Comparison of ENCODE assay signal across 8 cellular contexts in the genomic region with DNA sequence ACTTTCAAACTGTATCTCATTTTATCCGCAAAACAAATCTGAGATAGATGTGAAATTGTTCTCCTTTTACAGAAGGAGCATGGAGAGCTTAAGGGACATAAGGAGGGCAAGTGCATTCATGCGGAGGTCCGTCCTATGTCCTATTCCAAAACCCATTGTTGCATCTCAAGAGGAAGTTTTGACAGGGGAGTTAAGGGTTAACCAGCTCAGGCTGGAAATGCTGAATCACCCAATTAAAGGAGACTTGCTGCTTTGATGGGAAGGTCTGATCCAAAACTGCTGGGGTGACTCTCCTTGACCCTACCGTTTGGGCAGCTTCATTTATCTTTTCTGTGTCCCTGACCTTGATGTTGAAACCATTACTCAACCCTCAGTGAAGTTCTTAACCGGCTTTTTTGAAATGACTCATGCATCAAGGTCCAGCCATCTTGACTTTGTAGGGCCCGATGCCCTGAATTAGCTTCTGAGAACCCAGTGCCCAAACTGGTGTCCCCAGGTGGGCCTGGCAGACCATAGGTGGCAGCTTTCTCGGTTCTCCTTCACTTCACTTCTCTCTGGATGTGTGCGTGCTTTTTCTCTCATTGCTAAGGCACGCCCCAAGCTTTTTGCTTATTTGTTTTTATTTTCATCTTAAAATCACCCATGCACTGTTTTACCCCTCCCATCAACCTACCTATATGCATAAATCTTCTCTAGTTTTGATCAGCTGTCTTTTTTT. TPM values are rescaled to one million over a fixed set of nuclear protein-coding genes. Genes with fewer than 3 reads are reported as not detected.
DNase-seq lines count a peak whose midpoint lies in the region; ATAC-seq, FAIRE-seq and TF ChIP-seq lines count a peak whose summit lies in the region.

No MANE protein-coding gene starts in this region.

- peak; percentile 88 for ATAC-seq in GM19463 (IDR thresholded peaks at IDR 0.05; ENCODE audit: unreplicated experiment)
- ATAC-seq in IMR-90 (ENCODE audit: low read depth) = peak; percentile 64
- ATAC-seq in GM12878 = peak; percentile 73

- peak overlapping the region; percentile 88 for H3K18ac ChIP-seq in IMR-90 (ENCODE audit: low read depth, low read length)

- peaks cover 10% of the 10 kb centered on the region for H3K9me1 ChIP-seq in IMR-90 (ENCODE audit: insufficient read depth, low read length)

- SMC1A ChIA-PET in GM12878 (lab: Charles Lee; ENCODE audit: uncharacterized antibody, unreplicated experiment) = interaction anchor here (0.5 to 1.2 kb wide), 3 partner anchors 8 to 336 kb away, joined by 3 to 5 read pairs (median 3); no protein-coding TSS in a partner anchor

- H2AFZ ChIP-seq in IMR-90 (replicated peaks; ENCODE audit: low read length, poor library complexity) (peak overlapping the region; percentile 86), GM12878 (ENCODE audit: control insufficient read depth, low read depth, low read length) (peak overlapping the region; percentile 15)

- RAD21 ChIA-PET in GM12878 (lab: Charles Lee; ENCODE audit: unreplicated experiment) = no interaction called here

- peak overlapping the region in 1 of 2 experiments; percentile 93; a peak in 3 of 4 replicates for H4K8ac ChIP-seq in IMR-90 (ENCODE audit: low read depth in 2 of 2, low read length in 2 of 2)

- H3K79me1 ChIP-seq in IMR-90 (ENCODE audit: low read depth in 1 of 2, low read length in 2 of 2) = no peaks in the 10 kb centered on the region

- H4K5ac ChIP-seq in IMR-90 (ENCODE audit: low read depth, low read length) = peak overlapping the region; percentile 93

- H3K79me2 ChIP-seq in GM12878 (ENCODE audit: control insufficient read depth, insufficient read depth, low read length) = no peaks in the 10 kb centered on the region

- TF ChIP-seq EP300 in GM12878 (IDR thresholded peaks at IDR 0.05; ENCODE audit: borderline replicate concordance in 1 of 2, control insufficient read depth in 1 of 2, low read depth in 2 of 2, low read length in 2 of 2) = no peak

- H3K27ac ChIP-seq in A673 (ENCODE audit: low read depth, low read length, poor library complexity, severe bottlenecking) (peak overlapping the region; percentile 72), IMR-90 (ENCODE audit: insufficient read depth, low read length) (peak overlapping the region; percentile 69; the same call in 1 of the 2 replicates), GM12878 (ENCODE audit: control insufficient read depth, insufficient read depth) (no peak overlapping the region)

- H2AK5ac ChIP-seq in IMR-90 (ENCODE audit: low read depth, low read length) = peak overlapping the region; percentile 87

- peak overlapping the region; percentile 87 for H2AK9ac ChIP-seq in IMR-90 (replicated peaks; ENCODE audit: low read depth, low read length, poor library complexity)

- no peak for FAIRE-seq in GM12878 (lab: Jason Lieb, UNC)

- CTCF ChIA-PET in A673 (lab: Charles Lee) (no interaction called here), IMR-90 (lab: Yijun Ruan, JAX) (no interaction called here), GM12878 (lab: Yijun Ruan, JAX) (no interaction called here)

- no peak for TF ChIP-seq POLR2A in IMR-90 (IDR thresholded peaks at IDR 0.05; ENCODE audit: low read depth, low read length)
- TF ChIP-seq POLR2A in GM12878 (IDR thresholded peaks at IDR 0.05; ENCODE audit: low read depth, low read length) = no peak

- H2BK120ac ChIP-seq in IMR-90 (ENCODE audit: low read depth, low read length) = peak overlapping the region; percentile 94

- dilution Hi-C loops in IMR-90 (cut with HindIII; ENCODE audit: low sequenced_read_pairs, unreplicated experiment) = no loop called here

- no peaks in the 10 kb centered on the region for H3K27me3 ChIP-seq in A673 (replicated peaks; ENCODE audit: insufficient read depth, low read depth, low read length, poor library complexity)
- no peaks in the 10 kb centered on the region for H3K27me3 ChIP-seq in IMR-90 (ENCODE audit: control insufficient read depth, insufficient read depth, low read length)
- no peaks in the 10 kb centered on the region for H3K27me3 ChIP-seq in GM12878 (replicated peaks in 1 of 2; ENCODE audit: control insufficient read depth in 2 of 2, insufficient read depth in 2 of 2, low read length in 1 of 2)

- POLR2A ChIA-PET in A673 (lab: Charles Lee; ENCODE audit: low non-redundant PET) (no interaction called here), IMR-90 (lab: Charles Lee; ENCODE audit: unreplicated experiment) (interaction anchor here (1.3 kb wide), 1 partner anchor 44 kb away, joined by 5 read pairs; a partner anchor contains a TSS), GM12878 (lab: Charles Lee) (interaction anchor here (0.6 to 0.8 kb wide), 2 partner anchors 257 to 551 kb away, joined by 3 to 4 read pairs; no protein-coding TSS in a partner anchor)

- H4K91ac ChIP-seq in IMR-90 (ENCODE audit: insufficient read depth, low read depth, low read length) = peak overlapping the region; percentile 71

- peak overlapping the region; percentile 95 for H2BK20ac ChIP-seq in IMR-90 (ENCODE audit: low read depth, low read length)

- no peak overlapping the region for H3K4me3 ChIP-seq in A673 (ENCODE audit: low read depth, low read length, poor library complexity, severe bottlenecking)
- no peak overlapping the region for H3K4me3 ChIP-seq in IMR-90 (ENCODE audit: insufficient read depth, low read depth, low read length)
- no peak overlapping the region for H3K4me3 ChIP-seq in GM12878

- TF ChIP-seq RAD21 in IMR-90 (IDR thresholded peaks at IDR 0.05; ENCODE audit: low read length) = no peak
- TF ChIP-seq RAD21 in GM12878 (IDR thresholded peaks at IDR 0.05; ENCODE audit: insufficient read depth, low read depth, low read length) = no peak

- H3K27ac Mint-ChIP-seq in nephron progenitor cell = peak overlapping the region; percentile 47

- H3K4me1 ChIP-seq in A673 (ENCODE audit: insufficient read depth, low read length, poor library complexity, severe bottlenecking) (peaks cover 23% of the 10 kb centered on the region), IMR-90 (ENCODE audit: control insufficient read depth, insufficient read depth, low read length) (peaks cover 15% of the 10 kb centered on the region), GM12878 (ENCODE audit: control insufficient read depth, insufficient read depth, low read length) (peaks cover 11% of the 10 kb centered on the region)

- H3K56ac ChIP-seq in IMR-90 (ENCODE audit: extremely low read depth, insufficient read depth, low read length) = peak overlapping the region; percentile 65; the same call in 1 of the 2 replicates

- H3K9ac ChIP-seq in IMR-90 (ENCODE audit: low read depth, low read length) (no peak overlapping the region), GM12878 (ENCODE audit: control insufficient read depth, insufficient read depth, low read length) (no peak overlapping the region)

- WGBS in IMR-90 (ENCODE audit: extremely low coverage in 2 of 2, insufficient read length in 1 of 2), 2 experiments = 13% methylated on average over 4 of the region's 9 CpGs; no CpG with 5 or more reads in 1 of the 2 experiments
- 13% methylated on average over 9 of the region's 9 CpGs for WGBS in GM12878 (ENCODE audit: insufficient coverage, insufficient replicate concordance, low lambda C conversion rate, missing lambda C conversion rate)

- H3K4me1 Mint-ChIP-seq in nephron progenitor cell = peaks cover 32% of the 10 kb centered on the region

- intact Hi-C loops in A673 (cut with micrococcal nuclease; ENCODE audit: unreplicated experiment) = no loop called here
- intact Hi-C loops in IMR-90 (cut with micrococcal nuclease) = loop anchor here (10.0 kb wide), 1 partner anchor 65 kb away; no protein-coding TSS in a partner anchor
- intact Hi-C loops in GM12878 (cut with micrococcal nuclease; ENCODE audit: unreplicated experiment) = loop anchor here (10.0 kb wide), 1 partner anchor 75 kb away; no protein-coding TSS in a partner anchor

- TF ChIP-seq CTCF in A673 (conservative IDR thresholded peaks at IDR 0.05; ENCODE audit: low read depth, low read length) (no peak), IMR-90 (conservative IDR thresholded peaks at IDR 0.05; ENCODE audit: low read depth, low read length) (no peak), GM12878 (IDR thresholded peaks at IDR 0.05 in 2 of 3, conservative IDR thresholded peaks at IDR 0.05 in 1 of 3; ENCODE audit: control insufficient read depth in 2 of 3, extremely low read depth in 1 of 3, insufficient read depth in 1 of 3, low read depth in 3 of 3, low read length in 3 of 3) (no peak), nephron progenitor cell (IDR thresholded peaks at IDR 0.05) (no peak)

- in situ Hi-C loops in IMR-90 (cut with MboI; ENCODE audit: low sequenced_read_pairs) = no loop called here
- in situ Hi-C loops in GM12878 (cut with MboI) = no loop called here

- no peaks in the 10 kb centered on the region for H4K20me1 ChIP-seq in IMR-90 (ENCODE audit: insufficient read depth, low read length)
- no peaks in the 10 kb centered on the region for H4K20me1 ChIP-seq in GM12878 (ENCODE audit: control insufficient read depth, insufficient read depth)

- BruUV-seq in A673 (replicated peaks; lab: Mats Ljungman, UMichigan) (no TSS peak), IMR-90 (replicated peaks; lab: Mats Ljungman, UMichigan) (no TSS peak), GM12878 (replicated peaks; lab: Mats Ljungman, UMichigan) (no TSS peak)

- H3K4me3 Mint-ChIP-seq in nephron progenitor cell = peak overlapping the region; percentile 52

- H3K23ac ChIP-seq in IMR-90 (ENCODE audit: low read depth, low read length) = peak overlapping the region; percentile 93

- H2BK15ac ChIP-seq in IMR-90 (ENCODE audit: low read depth, low read length) = peak overlapping the region; percentile 53; the same call in 2 of the 3 replicates

- no peaks in the 10 kb centered on the region for H3K36me3 ChIP-seq in A673 (ENCODE audit: insufficient read depth, low read length, poor library complexity, severe bottlenecking)
- no peaks in the 10 kb centered on the region for H3K36me3 ChIP-seq in IMR-90 (ENCODE audit: control insufficient read depth, insufficient read depth, low read length)
- H3K36me3 ChIP-seq in GM12878 (ENCODE audit: control insufficient read depth in 2 of 2, insufficient read depth in 2 of 2, low read length in 1 of 2) = no peaks in the 10 kb centered on the region

- no peaks in the 10 kb centered on the region for H3K27me3 Mint-ChIP-seq in nephron progenitor cell (ENCODE audit: low read depth, poor library complexity)

- peak overlapping the region; percentile 65 for H3K14ac ChIP-seq in IMR-90 (replicated peaks; ENCODE audit: low read depth, low read length)

- H3K4ac ChIP-seq in IMR-90 (ENCODE audit: low read depth, low read length) = peak overlapping the region; percentile 88

- peak overlapping the region; percentile 55 for H2BK5ac ChIP-seq in IMR-90 (ENCODE audit: low read depth, low read length, poor library complexity, severe bottlenecking)

- peak overlapping the region; percentile 44; the same call in 1 of the 2 replicates for H3K4me2 ChIP-seq in IMR-90 (ENCODE audit: low read depth, low read length)
- H3K4me2 ChIP-seq in GM12878 (ENCODE audit: control insufficient read depth, insufficient read depth) = peak overlapping the region; percentile 66

- peaks cover 12% of the 10 kb centered on the region for H3K36me3 Mint-ChIP-seq in nephron progenitor cell (ENCODE audit: low read depth)

- DNase-seq in A673 (ENCODE audit: low spot score) (peak; percentile 52), IMR-90 (peak; percentile 64), GM12878 (ENCODE audit: low read depth, low spot score) (peak; percentile 30), nephron progenitor cell (no peak), COLO668 (lab: John Stamatoyannopoulos, UW; ENCODE audit: unreplicated experiment) (no peak), NCI-H2029 treated with DMSO at 0.1 percent for 48 hours (lab: John Stamatoyannopoulos, UW) (no peak)
- no peak for DNase-seq in stimulated activated CD4-positive, alpha-beta T cell treated with anti-CD3 and anti-CD28 coated beads, Interleukin-4, amount 100 ng/mL, for 1 hour

- peaks cover 15% of the 10 kb centered on the region for H3K9me3 ChIP-seq in A673 (ENCODE audit: low read depth, low read length, poor library complexity, severe bottlenecking)
- peaks cover 12% of the 10 kb centered on the region; the same call in 1 of the 2 replicates for H3K9me3 ChIP-seq in IMR-90 (ENCODE audit: control insufficient read depth, insufficient read depth, low read length)
- H3K9me3 ChIP-seq in GM12878 (replicated peaks; ENCODE audit: control insufficient read depth, insufficient read depth, low read length) = peaks cover 7% of the 10 kb centered on the region; the same call in 2 of the 3 replicates

- peaks cover 31% of the 10 kb centered on the region for H3K9me3 Mint-ChIP-seq in nephron progenitor cell

RNA-seq across cellular contexts. Expression of a gene that starts 15.9 kb away (rescaled TPM):
- total RNA-seq in A673 (2021) (0.13 and 0.42 TPM in 2 replicates), IMR-90 (2012; rRNA removed) (under 0.01 and 0.18 TPM in 2 replicates), GM12878 (2014; rRNA removed) (0.06 TPM in 1 of 2 replicates, not detected in the other), GM12878 (2014; rRNA removed; fragmentation: Illumina TruSeq; extraction: Trizol) (0.04 TPM in 1 of 2 replicates, not detected in the other), GM12878 (2021) (0.40 TPM in 1 of 2 replicates, not detected in the other)
- polyA plus RNA-seq in IMR-90 (2012; rRNA removed) (0.16 TPM in 1 of 2 replicates, not detected in the other), GM12878 (2011; rRNA removed) (not detected in 2 replicates), GM12878 (2014; fragmentation: Illumina TruSeq; extraction: Trizol) (0.07 TPM in 1 of 2 replicates, not detected in the other), GM12878 (2014; fragmentation: Nextera tagmentation; extraction: Ambion mirVana) (not detected), GM12878 (2014; rRNA removed) (0.09 TPM in 1 of 2 replicates, not detected in the other), GM12878 (2016; fragmentation: Nextera tagmentation; extraction: Ambion mirVana) (not detected)
- polyA plus RNA-seq in IMR-90 (2012; cell fraction: cytosol; rRNA removed) = 0.12 TPM in 1 of 2 replicates, not detected in the other
- 0.11 TPM in 1 of 2 replicates, not detected in the other for polyA plus RNA-seq in IMR-90 (2012; cell fraction: nucleus; rRNA removed; ENCODE audit: low replicate concordance)
- not detected in 2 replicates for total RNA-seq in GM12878 (2013; cell fraction: nucleolus; rRNA removed)
- polyA plus RNA-seq in GM12878 (2011; ENCODE audit: low read depth) = not detected
- polyA plus RNA-seq in GM12878 (2011; cell fraction: cytosol; rRNA removed) = not detected in 2 replicates
- not detected in 2 replicates for polyA plus RNA-seq in GM12878 (2011; cell fraction: nucleus; rRNA removed)
- 0.04 TPM in 1 of 2 replicates, not detected in the other for polyA plus RNA-seq in GM12878 (2012)
- polyA minus RNA-seq in GM12878 (2011; rRNA and poly(A)+ RNA removed) = not detected in 2 replicates
- polyA minus RNA-seq in GM12878 (2011; cell fraction: cytosol; rRNA and poly(A)+ RNA removed) = not detected in 2 replicates
- polyA minus RNA-seq in GM12878 (2011; cell fraction: nucleus; rRNA and poly(A)+ RNA removed) = not detected in 2 replicates

RNA-seq across cellular contexts. Expression of a gene that starts 43.9 kb away (rescaled TPM):
- total RNA-seq in A673 (2021) (185 and 204 TPM in 2 replicates), IMR-90 (2012; rRNA removed) (206 and 273 TPM in 2 replicates), GM12878 (2014; rRNA removed) (124 and 128 TPM in 2 replicates), GM12878 (2014; rRNA removed; fragmentation: Illumina TruSeq; extraction: Trizol) (165 and 173 TPM in 2 replicates), GM12878 (2021) (136 and 137 TPM in 2 replicates)
- polyA plus RNA-seq in IMR-90 (2012; rRNA removed) (164 and 199 TPM in 2 replicates), GM12878 (2011; rRNA removed) (235 and 368 TPM in 2 replicates), GM12878 (2014; fragmentation: Illumina TruSeq; extraction: Trizol) (252 and 265 TPM in 2 replicates), GM12878 (2014; fragmentation: Nextera tagmentation; extraction: Ambion mirVana) (10 to 100 TPM; 70.9 to 73.1 TPM), GM12878 (2014; rRNA removed) (154 and 159 TPM in 2 replicates), GM12878 (2016; fragmentation: Nextera tagmentation; extraction: Ambion mirVana) (100 to 1,000 TPM; 236 to 237 TPM)
- 55.4 and 67.0 TPM in 2 replicates for polyA plus RNA-seq in IMR-90 (2012; cell fraction: cytosol; rRNA removed)
- polyA plus RNA-seq in IMR-90 (2012; cell fraction: nucleus; rRNA removed; ENCODE audit: low replicate concordance) = 23.9 and 81.0 TPM in 2 replicates
- total RNA-seq in GM12878 (2013; cell fraction: nucleolus; rRNA removed) = 139 and 144 TPM in 2 replicates
- 60.5 TPM for polyA plus RNA-seq in GM12878 (2011; ENCODE audit: low read depth)
- 78.7 and 122 TPM in 2 replicates for polyA plus RNA-seq in GM12878 (2011; cell fraction: cytosol; rRNA removed)
- polyA plus RNA-seq in GM12878 (2011; cell fraction: nucleus; rRNA removed) = 96.8 and 97.2 TPM in 2 replicates
- polyA plus RNA-seq in GM12878 (2012) = 76.2 and 145 TPM in 2 replicates
- 79.9 and 141 TPM in 2 replicates for polyA minus RNA-seq in GM12878 (2011; rRNA and poly(A)+ RNA removed)
- 58.4 and 68.5 TPM in 2 replicates for polyA minus RNA-seq in GM12878 (2011; cell fraction: cytosol; rRNA and poly(A)+ RNA removed)
- polyA minus RNA-seq in GM12878 (2011; cell fraction: nucleus; rRNA and poly(A)+ RNA removed) = 44.0 and 74.3 TPM in 2 replicates

Comparison
In these comparisons a context has a peak if more than half of its experiments do, and no peak if none do; other contexts are left out.
1. DNase-seq: peak in A673 (single experiment), IMR-90 (single experiment) and GM12878 (single experiment); none in nephron progenitor cell (single experiment), COLO668 (single experiment), NCI-H2029 treated with DMSO at 0.1 percent for 48 hours (single experiment) and stimulated activated CD4-positive, alpha-beta T cell treated with anti-CD3 and anti-CD28 coated beads, Interleukin-4, amount 100 ng/mL, for 1 hour (single experiment).
2. Peak in every context shown above with its lines, with median percentiles within 50 percentile points of each other: ATAC-seq.